25 cellular contexts compared by ENCODE assay signal in the genomic region with DNA sequence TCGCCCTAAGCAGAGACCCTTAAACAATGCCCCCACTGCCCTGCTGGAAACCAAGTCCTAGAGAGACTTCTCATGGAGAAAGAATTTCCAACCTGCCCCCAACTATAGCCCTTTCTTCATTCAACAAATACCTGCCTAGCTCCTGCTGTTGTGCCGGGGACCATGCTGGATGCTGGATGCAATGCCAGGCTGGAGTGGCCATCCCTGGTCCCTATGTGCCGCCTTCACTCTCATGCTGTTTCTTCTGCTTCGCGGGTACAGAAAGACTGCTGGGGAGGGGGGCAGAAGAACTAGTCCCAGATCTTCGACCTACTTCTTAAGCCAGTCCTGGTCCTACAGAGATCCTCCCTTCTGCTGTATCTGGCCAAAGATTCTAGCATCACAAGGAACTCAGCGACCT.
"Had no signal": no experiment of that assay in that cellular context is flagged by ENCODE, and none has a peak within 500 bp of the region (broad histone marks: within the 10 kb centered on the region; RNA-seq: fewer than 3 reads in every experiment).

No MANE protein-coding gene starts in this region.

- H3K27me3 ChIP-seq: adrenal gland, MG63 had no signal

- H3K36me3 Mint-ChIP-seq: activated CD8-positive, alpha-beta memory T cell treated with anti-CD3 and anti-CD28 coated beads, Interleukin-2, amount 10 ng/mL, durations not matched to agents 7 days and 5 days; T-cell had no signal

- H3K27ac ChIP-seq: adrenal gland, breast epithelium, SK-N-MC had no signal

- H3K9me3 Mint-ChIP-seq: activated B cell treated with CpG ODN at 0.5 μM for 24 hours; activated CD4-positive, alpha-beta T cell treated with anti-CD3 and anti-CD28 coated beads, Interleukin-2, amount 10 ng/mL, durations not matched to agents 24 days and 14 days; activated naive CD4-positive, alpha-beta T cell treated with anti-CD3 and anti-CD28 coated beads for 36 hours; activated naive CD8-positive, alpha-beta T cell treated with anti-CD3 and anti-CD28 coated beads, Interleukin-2, amount 10 ng/mL, durations not matched to agents 7 days and 5 days; activated T-cell treated with anti-CD3 and anti-CD28 coated beads, Interleukin-2, amount 50 U/mL, for 24 hours; activated T-helper 1 cell treated with anti-CD3 and anti-CD28 coated beads, Interleukin-12 subunit alpha, Interleukin-12 subunit beta, Interleukin-2, Interleukin-4 antibody, amounts not matched to agents 30 ng/mL and 10 ng/mL and 1 ng/mL, durations not matched to agents 14 hours and 24 hours and 36 hours; T-cell had no signal

- H3K4me3 ChIP-seq: adrenal gland, breast epithelium, MG63, SK-N-MC had no signal

- ATAC-seq: activated CD8-positive, alpha-beta memory T cell treated with anti-CD3 and anti-CD28 coated beads, Interleukin-2, amount 10 ng/mL, durations not matched to agents 7 days and 5 days; Right ventricle myocardium inferior; T-cell had no signal

- DNase-seq: activated B cell treated with CpG ODN at 0.5 μM for 24 hours; activated CD4-positive, alpha-beta T cell treated with anti-CD3 and anti-CD28 coated beads for 1 hour; activated CD4-positive, alpha-beta T cell treated with anti-CD3 and anti-CD28 coated beads, Interleukin-2, amount 10 ng/mL, durations not matched to agents 24 days and 14 days; activated CD4-positive, alpha-beta T cell treated with anti-CD3 and anti-CD28 coated beads, Interleukin-2, amount 50 U/mL, for 48 hours; activated CD8-positive, alpha-beta memory T cell treated with anti-CD3 and anti-CD28 coated beads, Interleukin-2, amount 10 ng/mL, durations not matched to agents 7 days and 5 days; activated effector memory CD4-positive, alpha-beta T cell treated with Interleukin-2 at 50 U/mL for 16 hours; activated naive CD4-positive, alpha-beta T cell treated with anti-CD3 and anti-CD28 coated beads for 36 hours; activated naive CD8-positive, alpha-beta T cell treated with anti-CD3 and anti-CD28 coated beads, Interleukin-2, amount 10 ng/mL, durations not matched to agents 7 days and 5 days; activated T-cell treated with anti-CD3 and anti-CD28 coated beads, Interleukin-2, amount 50 U/mL, for 24 hours; adrenal gland; MG63; MV-4-11; NCI-H1092 treated with DMSO at 0.1 percent for 48 hours; NCI-H1417 treated with DMSO at 0.1 percent for 48 hours; NCI-H1694; NCI-H2029; NCI-H345; NCI-H510A; NCI-H526 treated with DMSO at 0.1 percent for 48 hours; RPMI8226; T-cell had no signal

- H3K9me3 ChIP-seq: adrenal gland, MG63 had no signal

- H3K4me3 Mint-ChIP-seq: activated B cell treated with CpG ODN at 0.5 μM for 24 hours had no signal

- H3K27ac Mint-ChIP-seq: activated B cell treated with CpG ODN at 0.5 μM for 24 hours; activated CD4-positive, alpha-beta T cell treated with anti-CD3 and anti-CD28 coated beads, Interleukin-2, amount 10 ng/mL, durations not matched to agents 24 days and 14 days; activated CD8-positive, alpha-beta memory T cell treated with anti-CD3 and anti-CD28 coated beads, Interleukin-2, amount 10 ng/mL, durations not matched to agents 7 days and 5 days; activated naive CD4-positive, alpha-beta T cell treated with anti-CD3 and anti-CD28 coated beads for 36 hours; activated naive CD8-positive, alpha-beta T cell treated with anti-CD3 and anti-CD28 coated beads, Interleukin-2, amount 10 ng/mL, durations not matched to agents 7 days and 5 days; activated T-cell treated with anti-CD3 and anti-CD28 coated beads, Interleukin-2, amount 50 U/mL, for 24 hours; activated T-helper 1 cell treated with anti-CD3 and anti-CD28 coated beads, Interleukin-12 subunit alpha, Interleukin-12 subunit beta, Interleukin-2, Interleukin-4 antibody, amounts not matched to agents 30 ng/mL and 10 ng/mL and 1 ng/mL, durations not matched to agents 14 hours and 24 hours and 36 hours; T-cell had no signal

- H3K36me3 ChIP-seq: adrenal gland, breast epithelium, MG63 had no signal
